19 cellular contexts compared by ENCODE assay signal in genomic region chr19:5194641-5195040, GRCh38.
A peak's percentile ranks its signal among the peaks of the same experiment; 100 is the strongest.
DNase-seq lines count a peak whose midpoint lies in the region; ATAC-seq, FAIRE-seq and TF ChIP-seq lines count a peak whose summit lies in the region.
"Had no signal": no experiment of that assay in that cellular context is flagged by ENCODE, and none has a peak within 500 bp of the region (broad histone marks: within the 10 kb centered on the region; RNA-seq: fewer than 3 reads in every experiment).

No MANE protein-coding gene starts in this region.

- peaks cover 20% of the 10 kb centered on the region for H3K4me1 Mint-ChIP-seq in WTC11
- H3K4me1 Mint-ChIP-seq in neural progenitor cell = peaks cover 35% of the 10 kb centered on the region
- H3K4me1 Mint-ChIP-seq: CD8-positive, alpha-beta memory T cell; IgD-negative memory B cell had no signal

- H3K9me3 Mint-ChIP-seq in WTC11 (peaks cover 6% of the 10 kb centered on the region), neural progenitor cell (peaks cover 1% of the 10 kb centered on the region)

- TF ChIP-seq CTCF in WTC11 (IDR thresholded peaks at IDR 0.05) = no peak
- no peak for TF ChIP-seq CTCF in bronchial epithelial cell (IDR thresholded peaks at IDR 0.05; ENCODE audit: insufficient read depth, low read length, severe bottlenecking)
- TF ChIP-seq CTCF in neural progenitor cell (IDR thresholded peaks at IDR 0.05) = no peak

- H3F3A ChIP-seq in neural progenitor cell (ENCODE audit: low read depth) = peaks cover 50% of the 10 kb centered on the region

- FAIRE-seq in bronchial epithelial cell (lab: Jason Lieb, UNC) = peak; percentile 7
- FAIRE-seq: D721Med, G401.6, GM12891, GM19239, H54, HTR-8/SVneo had no signal

- ATAC-seq in WTC11 (no peak), left ventricle myocardium superior (no peak)

- H3K79me2 ChIP-seq in neural progenitor cell (ENCODE audit: low read depth) = no peaks in the 10 kb centered on the region

- peak overlapping the region; percentile 100 for H3K27ac ChIP-seq in neural progenitor cell
- H3K27ac ChIP-seq: GM23248 had no signal

- POLR2A ChIA-PET in WTC11 (lab: Charles Lee) = interaction anchor here (0.6 kb wide), 1 partner anchor 177 kb away, joined by 4 read pairs; no protein-coding TSS in a partner anchor

- intact Hi-C loops in left ventricle myocardium superior (cut with micrococcal nuclease) = no loop called here

- no peaks in the 10 kb centered on the region for H3K9me3 ChIP-seq in neural progenitor cell (ENCODE audit: low read depth)
- H3K9me3 ChIP-seq: BE2C, Caco-2 had no signal

- CTCF ChIA-PET in WTC11 (lab: Charles Lee) = interaction anchor here (0.6 to 0.7 kb wide), 2 partner anchors 29 to 495 kb away, joined by 3 read pairs; no protein-coding TSS in a partner anchor

- H3K27me3 Mint-ChIP-seq in WTC11 (ENCODE audit: low read depth) (no peaks in the 10 kb centered on the region), neural progenitor cell (ENCODE audit: insufficient read depth, low read depth) (peaks cover 3% of the 10 kb centered on the region)
- H3K27me3 Mint-ChIP-seq: CD4-positive, CD25-positive, alpha-beta regulatory T cell; IgD-negative memory B cell had no signal

- H3K4me1 ChIP-seq in neural progenitor cell = peaks cover 13% of the 10 kb centered on the region
- H3K4me1 ChIP-seq: BE2C, Caco-2 had no signal

- H3K27ac Mint-ChIP-seq in WTC11 (peak overlapping the region; percentile 72; the same call in 1 of the 2 replicates), neural progenitor cell (peak overlapping the region; percentile 84)
- H3K27ac Mint-ChIP-seq: CD8-positive, alpha-beta memory T cell; IgD-negative memory B cell had no signal

- no peaks in the 10 kb centered on the region for H4K20me1 ChIP-seq in neural progenitor cell (ENCODE audit: low read depth)

- H3K36me3 ChIP-seq in bronchial epithelial cell (ENCODE audit: control insufficient read depth, insufficient read depth, low read length) = no peaks in the 10 kb centered on the region
- H3K36me3 ChIP-seq in neural progenitor cell = no peaks in the 10 kb centered on the region
- H3K36me3 ChIP-seq: BE2C had no signal

- no peak for DNase-seq in WTC11 (ENCODE audit: low spot score)
- DNase-seq in bronchial epithelial cell (ENCODE audit: low read depth) = no peak
- no peak for DNase-seq in neural progenitor cell (ENCODE audit: low spot score)
- DNase-seq in left ventricle myocardium superior = no peak
- no peak for DNase-seq in COR-L47 (lab: John Stamatoyannopoulos, UW)
- no peak for DNase-seq in NCI-H1417 (lab: John Stamatoyannopoulos, UW)
- DNase-seq: BE2C; C1 segment of cervical spinal cord; Caco-2; CD4-positive, CD25-positive, alpha-beta regulatory T cell; CD8-positive, alpha-beta memory T cell; GM23248 had no signal

- H2AFZ ChIP-seq in neural progenitor cell (replicated peaks) = no peak overlapping the region
- H2AFZ ChIP-seq: GM23248 had no signal

- H3K9ac ChIP-seq in neural progenitor cell = no peak overlapping the region
- H3K9ac ChIP-seq: GM23248 had no signal

- H3K36me3 Mint-ChIP-seq in WTC11 = no peaks in the 10 kb centered on the region
- H3K36me3 Mint-ChIP-seq in neural progenitor cell = peaks cover 5% of the 10 kb centered on the region
- H3K36me3 Mint-ChIP-seq: CD4-positive, CD25-positive, alpha-beta regulatory T cell; CD8-positive, alpha-beta memory T cell; IgD-negative memory B cell had no signal

- H3K27me3 ChIP-seq in bronchial epithelial cell (ENCODE audit: control insufficient read depth, insufficient read depth, low read length) (no peaks in the 10 kb centered on the region), neural progenitor cell (no peaks in the 10 kb centered on the region)
- H3K27me3 ChIP-seq: BE2C had no signal

- H3K4me3 ChIP-seq in bronchial epithelial cell (ENCODE audit: low read depth, low read length) (no peak overlapping the region), neural progenitor cell (no peak overlapping the region)
- H3K4me3 ChIP-seq: GM23248 had no signal

- no peak overlapping the region for H3K4me2 ChIP-seq in neural progenitor cell

- H3K4me3 Mint-ChIP-seq in WTC11 (no peak overlapping the region), neural progenitor cell (peak overlapping the region; percentile 5)
- H3K4me3 Mint-ChIP-seq: CD4-positive, CD25-positive, alpha-beta regulatory T cell; CD8-positive, alpha-beta memory T cell; IgD-negative memory B cell had no signal

TF ChIP-seq in WTC11, 78 proteins besides CTCF, POLR2A, EP300 and RAD21:
- TF ChIP-seq JUN (CRISPR knock-in tag; IDR thresholded peaks at IDR 0.05) (no peak), FOXP1 (CRISPR knock-in tag; IDR thresholded peaks at IDR 0.05; ENCODE audit: borderline replicate concordance) (no peak)
